In genomic region chr13:110860986-110861385, GRCh38 we compare ENCODE assay signal across 19 cellular contexts. TPM values are rescaled to one million over a fixed set of nuclear protein-coding genes. Genes with fewer than 3 reads are reported as not detected.
DNase-seq lines count a peak whose midpoint lies in the region; ATAC-seq, FAIRE-seq and TF ChIP-seq lines count a peak whose summit lies in the region.
"Had no signal": no experiment of that assay in that cellular context is flagged by ENCODE, and none has a peak within 500 bp of the region (broad histone marks: within the 10 kb centered on the region; RNA-seq: fewer than 3 reads in every experiment).

No MANE protein-coding gene starts in this region.

- CTCF ChIA-PET in HepG2 (lab: Yijun Ruan, JAX; ENCODE audit: low intra/inter-chr PET ratio, low total read pairs): no interaction called here
- CTCF ChIA-PET in H1 (lab: Charles Lee; ENCODE audit: partially characterized antibody): no interaction called here

- in situ Hi-C loops in HepG2 (cut with HindIII; ENCODE audit: extremely low pct_ligation_motif_present, low pct_unique_long_range_greater_than_20kb): no loop called here

- no peak overlapping the region for H4K91ac ChIP-seq in H1 (replicated peaks; ENCODE audit: insufficient read length, low read length)

- H3K79me2 ChIP-seq in HepG2 (ENCODE audit: insufficient read depth, low read length) (no peaks in the 10 kb centered on the region), H1 (ENCODE audit: control insufficient read depth in 1 of 2, insufficient read depth in 2 of 2, low read length in 2 of 2) (no peaks in the 10 kb centered on the region)

- no peak overlapping the region for H3K4me3 ChIP-seq in HepG2 (replicated peaks in 1 of 3; ENCODE audit: insufficient read depth in 1 of 3, low read depth in 2 of 3, low read length in 3 of 3)
- H3K4me3 ChIP-seq in right lobe of liver: no peak overlapping the region
- no peak overlapping the region for H3K4me3 ChIP-seq in H1 (ENCODE audit: extremely low read depth in 1 of 4, insufficient read depth in 2 of 4, low read depth in 3 of 4, low read length in 4 of 4)
- H3K4me3 ChIP-seq: GM23338, HAP-1 had no signal

- no peak overlapping the region for H2AFZ ChIP-seq in HepG2 (ENCODE audit: low read length)
- H2AFZ ChIP-seq in H1 (ENCODE audit: low read length): no peak overlapping the region
- H2AFZ ChIP-seq: GM23338 had no signal

- BruUV-seq in HepG2 (replicated peaks; lab: Mats Ljungman, UMichigan): no TSS peak

- H3K27ac ChIP-seq in HepG2 (ENCODE audit: extremely low read length, insufficient read depth, low read length) (no peak overlapping the region), right lobe of liver (no peak overlapping the region), VCaP (peak overlapping the region; percentile 40), H1 (ENCODE audit: low read depth, low read length) (no peak overlapping the region)
- H3K27ac ChIP-seq: 22Rv1 had no signal

- intact Hi-C loops in HepG2 (cut with micrococcal nuclease; ENCODE audit: unreplicated experiment): no loop called here
- intact Hi-C loops in right lobe of liver (cut with DNase I): no loop called here
- intact Hi-C loops in sciatic nerve (cut with DNase I): no loop called here

- H3K56ac ChIP-seq in H1 (replicated peaks; ENCODE audit: insufficient read length, low read depth, low read length): no peak overlapping the region

- no peak overlapping the region for H2BK15ac ChIP-seq in H1 (ENCODE audit: low read length)

- no peak overlapping the region for H2BK5ac ChIP-seq in H1 (ENCODE audit: low read depth, low read length)

- H3K36me3 ChIP-seq in HepG2 (replicated peaks in 1 of 2; ENCODE audit: control insufficient read depth in 1 of 2, insufficient read depth in 2 of 2, low read length in 2 of 2) (no peaks in the 10 kb centered on the region), right lobe of liver (no peaks in the 10 kb centered on the region), H1 (ENCODE audit: control insufficient read depth in 2 of 4, insufficient read depth in 4 of 4, low read length in 3 of 4) (no peaks in the 10 kb centered on the region)
- H3K36me3 ChIP-seq: HAP-1 had no signal

- no peak overlapping the region for H2BK120ac ChIP-seq in H1 (replicated peaks; ENCODE audit: low read depth, low read length)

- H3K23me2 ChIP-seq in H1 (ENCODE audit: low read depth, low read length): no peaks in the 10 kb centered on the region

- no peak overlapping the region for H2AK5ac ChIP-seq in H1 (ENCODE audit: low read depth, low read length)

- no peak for TF ChIP-seq POLR2A in HepG2 (IDR thresholded peaks at IDR 0.05; ENCODE audit: insufficient read depth in 1 of 2, low read depth in 2 of 2, low read length in 2 of 2)
- TF ChIP-seq POLR2A in right lobe of liver (IDR thresholded peaks at IDR 0.05): no peak
- TF ChIP-seq POLR2A in H1 (IDR thresholded peaks at IDR 0.05; ENCODE audit: control extremely low read depth in 1 of 2, low read depth in 2 of 2, low read length in 2 of 2): no peak

- H4K8ac ChIP-seq in H1 (ENCODE audit: extremely low read depth, insufficient read depth, low read length): no peak overlapping the region

- H3K4me2 ChIP-seq in HepG2 (ENCODE audit: low read depth, low read length) (no peak overlapping the region), H1 (ENCODE audit: insufficient read depth in 1 of 2, low read depth in 2 of 2, low read length in 2 of 2) (no peak overlapping the region)
- H3K4me2 ChIP-seq: GM23338 had no signal

- DNase-seq in HepG2 (ENCODE audit: low spot score): no peak
- DNase-seq in right lobe of liver: no peak
- no peak for DNase-seq in H1 (ENCODE audit: low read depth in 1 of 2, low spot score in 2 of 2)
- DNase-seq in sciatic nerve (ENCODE audit: low spot score): no peak
- no peak for DNase-seq in NCI-H187 treated with DMSO at 0.1 percent for 48 hours (lab: John Stamatoyannopoulos, UW)
- DNase-seq: C1 segment of cervical spinal cord; Calu3; CD4-positive, alpha-beta memory T cell; COR-L47; DMS53; DMS79 treated with DMSO at 0.1 percent for 48 hours; HFFc6 had no signal

- H3K18ac ChIP-seq in H1 (ENCODE audit: extremely low read depth, low read length): no peak overlapping the region

- no peak overlapping the region for H2BK12ac ChIP-seq in H1 (ENCODE audit: low read depth, low read length)

- no peak overlapping the region for H3K14ac ChIP-seq in H1 (ENCODE audit: insufficient read length)

- H4K5ac ChIP-seq in H1 (ENCODE audit: insufficient read length, low read depth, low read length): no peak overlapping the region

- no peak overlapping the region for H3K9ac ChIP-seq in HepG2 (ENCODE audit: insufficient read depth, low read depth, low read length)
- H3K9ac ChIP-seq in H1 (replicated peaks in 1 of 4; ENCODE audit: extremely low read depth in 1 of 4, low read depth in 3 of 4, low read length in 3 of 4): no peak overlapping the region

- H3K4me1 ChIP-seq in HepG2 (ENCODE audit: insufficient read depth, low read length) (peaks cover 8% of the 10 kb centered on the region), right lobe of liver (no peaks in the 10 kb centered on the region), H1 (replicated peaks in 1 of 4; ENCODE audit: control insufficient read depth in 3 of 4, insufficient read depth in 4 of 4, low read length in 3 of 4) (peaks cover 0 to 3% (median 1%) of the 10 kb centered on the region in 4 experiments; a peak in 2 of 7 replicates)
- H3K4me1 ChIP-seq: HAP-1 had no signal

- no peaks in the 10 kb centered on the region for H4K20me1 ChIP-seq in HepG2 (ENCODE audit: insufficient read depth, low read length)
- no peaks in the 10 kb centered on the region for H4K20me1 ChIP-seq in H1 (replicated peaks in 1 of 2; ENCODE audit: control insufficient read depth in 1 of 2, insufficient read depth in 2 of 2, low read length in 2 of 2)

- TF ChIP-seq RAD21 in HepG2 (CRISPR knock-in tag; IDR thresholded peaks at IDR 0.05) (no peak), H1 (IDR thresholded peaks at IDR 0.05 in 1 of 2, conservative IDR thresholded peaks at IDR 0.05 in 1 of 2; ENCODE audit: low read depth in 2 of 2, low read length in 2 of 2) (no peak)

- peaks cover 0 to 8% of the 10 kb centered on the region in 2 experiments; a peak in 1 of 5 replicates for H3K27me3 ChIP-seq in HepG2 (ENCODE audit: control insufficient read depth in 1 of 2, insufficient read depth in 2 of 2, low read length in 2 of 2)
- no peaks in the 10 kb centered on the region for H3K27me3 ChIP-seq in right lobe of liver
- H3K27me3 ChIP-seq in H1 (replicated peaks in 1 of 4; ENCODE audit: control insufficient read depth in 3 of 4, extremely low read depth in 1 of 4, insufficient read depth in 3 of 4, low read length in 3 of 4): no peaks in the 10 kb centered on the region

- no peak overlapping the region for H3K23ac ChIP-seq in H1 (ENCODE audit: insufficient read length)

- H3K79me1 ChIP-seq in H1 (ENCODE audit: low read depth, low read length): no peaks in the 10 kb centered on the region

- H3K9me3 ChIP-seq in HepG2 (ENCODE audit: low read length): no peaks in the 10 kb centered on the region; the same call in 1 of the 2 replicates
- no peaks in the 10 kb centered on the region for H3K9me3 ChIP-seq in right lobe of liver
- H3K9me3 ChIP-seq in H1 (ENCODE audit: insufficient read depth in 2 of 2, low read depth in 1 of 2, low read length in 1 of 2): peaks cover 3 to 8% of the 10 kb centered on the region in 2 experiments; a peak in 1 of 4 replicates
- H3K9me3 ChIP-seq: HAP-1 had no signal

- POLR2A ChIA-PET in HepG2 (lab: Yijun Ruan, JAX): no interaction called here
- POLR2A ChIA-PET in H1 (lab: Charles Lee; ENCODE audit: partially characterized antibody): no interaction called here

- TF ChIP-seq CTCF in HepG2 (CRISPR knock-in tag; IDR thresholded peaks at IDR 0.05) (no peak), right lobe of liver (IDR thresholded peaks at IDR 0.05) (no peak), VCaP (conservative IDR thresholded peaks at IDR 0.05) (no peak), H1 (IDR thresholded peaks at IDR 0.05; ENCODE audit: control extremely low read depth in 1 of 3, insufficient read depth in 1 of 3, low read depth in 1 of 3, low read length in 3 of 3) (no peak)

- TF ChIP-seq EP300 in HepG2 (IDR thresholded peaks at IDR 0.05; ENCODE audit: low read depth in 2 of 2, low read length in 2 of 2) (no peak), HepG2 (CRISPR knock-in tag; IDR thresholded peaks at IDR 0.05; ENCODE audit: borderline replicate concordance) (no peak), H1 (IDR thresholded peaks at IDR 0.05; ENCODE audit: borderline replicate concordance in 1 of 2, low read depth in 2 of 2, low read length in 2 of 2) (no peak)

- no peak overlapping the region for H2BK20ac ChIP-seq in H1 (ENCODE audit: low read length)

- ATAC-seq in HepG2: no peak
- no peak for ATAC-seq in right lobe of liver
- no peak for ATAC-seq in sciatic nerve
- ATAC-seq in GM18498 (IDR thresholded peaks at IDR 0.05; ENCODE audit: unreplicated experiment): no peak
- ATAC-seq in GM18520 (IDR thresholded peaks at IDR 0.05; ENCODE audit: unreplicated experiment): no peak

- FAIRE-seq in HepG2 (lab: Jason Lieb, UNC) (no peak), H1 (lab: Jason Lieb, UNC) (no peak)
- FAIRE-seq: GM12892 had no signal

- no peak overlapping the region for H3K4ac ChIP-seq in H1 (replicated peaks; ENCODE audit: insufficient read length, low read depth, low read length)

RNA-seq across cellular contexts. Expression of gene ANKRD10, which starts 53.9 kb away (rescaled TPM):
- total RNA-seq in HepG2 (2016; rRNA removed; fragmentation: Illumina TruSeq; extraction: Trizol): 59.6 and 108 TPM in 2 replicates
- 10.2 and 11.9 TPM in 2 replicates for total RNA-seq in HepG2 (2016; cell fraction: cytosol; rRNA removed; fragmentation: Illumina TruSeq; extraction: Trizol; ENCODE audit: low read depth)
- 59.3 and 98.0 TPM in 2 replicates for total RNA-seq in HepG2 (2016; cell fraction: insoluble cytoplasmic fraction; rRNA removed; fragmentation: Illumina TruSeq; extraction: Trizol)
- total RNA-seq in HepG2 (2016; cell fraction: membrane; rRNA removed; fragmentation: Illumina TruSeq; extraction: Trizol): 24.2 and 38.1 TPM in 2 replicates
- 241 and 262 TPM in 2 replicates for total RNA-seq in HepG2 (2016; cell fraction: nucleus; rRNA removed; fragmentation: Illumina TruSeq; extraction: Trizol)
- polyA plus RNA-seq in HepG2 (2011; rRNA removed): 102 and 115 TPM in 2 replicates
- 39.3 and 39.6 TPM in 2 replicates for polyA plus RNA-seq in HepG2 (2011; cell fraction: cytosol; rRNA removed)
- 243 and 276 TPM in 2 replicates for polyA plus RNA-seq in HepG2 (2011; cell fraction: nucleus; rRNA removed)
- 63.9 and 67.7 TPM in 2 replicates for polyA plus RNA-seq in HepG2 (2012)
- 5.5 and 5.7 TPM in 2 replicates for polyA plus RNA-seq in HepG2 (2016; cell fraction: cytosol; fragmentation: Illumina TruSeq; extraction: Trizol; ENCODE audit: low read depth)
- polyA plus RNA-seq in HepG2 (2016; cell fraction: insoluble cytoplasmic fraction; fragmentation: Illumina TruSeq; extraction: Trizol; ENCODE audit: low read depth): 41.1 and 41.5 TPM in 2 replicates
- polyA plus RNA-seq in HepG2 (2016; cell fraction: membrane; fragmentation: Illumina TruSeq; extraction: Trizol; ENCODE audit: low read depth): 14.4 and 23.2 TPM in 2 replicates
- 283 and 324 TPM in 2 replicates for polyA plus RNA-seq in HepG2 (2016; cell fraction: nucleus; fragmentation: Illumina TruSeq; extraction: Trizol; ENCODE audit: insufficient read depth, low read depth)
- polyA minus RNA-seq in HepG2 (2011; rRNA and poly(A)+ RNA removed; ENCODE audit: low replicate concordance): 88.1 and 160 TPM in 2 replicates
- polyA minus RNA-seq in HepG2 (2011; cell fraction: cytosol; rRNA and poly(A)+ RNA removed): 46.2 and 49.6 TPM in 2 replicates
- polyA minus RNA-seq in HepG2 (2011; cell fraction: nucleus; rRNA and poly(A)+ RNA removed): 521 and 529 TPM in 2 replicates
- 10 to 100 TPM; 40.4 to 56.2 (median 44.3) TPM for total RNA-seq in right lobe of liver
- total RNA-seq in H1 (2021; fragmentation: NEBNext Ultra II Directional; extraction: Animal tissue kit (Norgen Biotek cat#: 25700)): 201 and 218 TPM in 2 replicates
- 146 and 153 TPM in 2 replicates for polyA plus RNA-seq in H1 (2011; rRNA removed)
- 188 TPM for polyA plus RNA-seq in H1 (2011; cell fraction: cytosol; rRNA removed)
- polyA plus RNA-seq in H1 (2011; cell fraction: nucleus; rRNA removed): 274 TPM
- 150 to 219 TPM (median 165 TPM) in 4 replicates for polyA plus RNA-seq in H1 (2012, experiment 1 of 2)
- polyA plus RNA-seq in H1 (2012, experiment 2 of 2): 51.7 TPM
- polyA plus RNA-seq in H1 (2013, experiment 1 of 2): 152 TPM
- polyA plus RNA-seq in H1 (2013, experiment 2 of 2): 135 TPM
- polyA minus RNA-seq in H1 (2011; rRNA and poly(A)+ RNA removed): 161 and 189 TPM in 2 replicates
- polyA minus RNA-seq in H1 (2011; cell fraction: cytosol; rRNA and poly(A)+ RNA removed): 312 TPM
- polyA minus RNA-seq in H1 (2011; cell fraction: nucleus; rRNA and poly(A)+ RNA removed): 593 TPM
- total RNA-seq in sciatic nerve: 254 TPM

Comparison
In these comparisons a context has a peak if more than half of its experiments do, and no peak if none do; other contexts are left out.
1. Of the 41 proteins assayed by ChIP-seq in both HepG2 and H1: peak only in HepG2: none; only in H1: none; in both: MAFK; in neither: 40.